25 cellular contexts compared by ENCODE assay signal in genomic region chr2:127567351-127567854, GRCh38. TPM values are rescaled to one million over a fixed set of nuclear protein-coding genes. Genes with fewer than 3 reads are reported as not detected.
DNase-seq lines count a peak whose midpoint lies in the region; TF ChIP-seq lines count a peak whose summit lies in the region.
"Had no signal": no experiment of that assay in that cellular context is flagged by ENCODE, and none has a peak within 500 bp of the region (broad histone marks: within the 10 kb centered on the region; RNA-seq: fewer than 3 reads in every experiment).

No MANE protein-coding gene starts in this region.

- peaks cover 2% of the 10 kb centered on the region for H3K36me3 Mint-ChIP-seq in osteocyte (ENCODE audit: unreplicated experiment)

- no peaks in the 10 kb centered on the region for H3K36me3 ChIP-seq in BLaER1
- H3K36me3 ChIP-seq: MG63, SJSA1 had no signal

- no peak overlapping the region for H3K9ac ChIP-seq in BLaER1

- no peaks in the 10 kb centered on the region for H3K9me3 Mint-ChIP-seq in osteocyte (ENCODE audit: unreplicated experiment)
- H3K9me3 Mint-ChIP-seq: CD4-positive, alpha-beta T cell had no signal

- no peaks in the 10 kb centered on the region for H4K20me1 ChIP-seq in BLaER1

- CTCF ChIA-PET in GM10248 (lab: Yijun Ruan, JAX), result interaction anchor here (0.9 to 2.1 kb wide), 9 partner anchors 8 to 121 kb away, joined by 3 to 7 read pairs (median 4); no protein-coding TSS in a partner anchor

- H3K9me3 ChIP-seq in BLaER1, result no peaks in the 10 kb centered on the region
- H3K9me3 ChIP-seq: MG63, SJSA1 had no signal

- no peak overlapping the region for H3K4me3 ChIP-seq in BLaER1
- H3K4me3 ChIP-seq: MG63, SJSA1 had no signal

- H3K4me2 ChIP-seq in BLaER1, result peak overlapping the region; percentile 26

- no peak overlapping the region for H3K27ac ChIP-seq in BLaER1
- H3K27ac ChIP-seq: SJSA1 had no signal

- H3K27me3 ChIP-seq in BLaER1, result no peaks in the 10 kb centered on the region
- H3K27me3 ChIP-seq: MG63, SJSA1 had no signal

- TF ChIP-seq CTCF in osteocyte (IDR thresholded peaks at IDR 0.05), result no peak
- no peak for TF ChIP-seq CTCF in GM10248 (IDR thresholded peaks at IDR 0.05; ENCODE audit: control extremely low read depth, extremely low read depth, low read depth, missing control alignments)

- H3K4me3 Mint-ChIP-seq in osteocyte (ENCODE audit: unreplicated experiment), result no peak overlapping the region
- H3K4me3 Mint-ChIP-seq: CD4-positive, alpha-beta T cell had no signal

- H3K27me3 Mint-ChIP-seq in osteocyte (ENCODE audit: unreplicated experiment), result peaks cover 4% of the 10 kb centered on the region
- H3K27me3 Mint-ChIP-seq: CD4-positive, alpha-beta T cell had no signal

- H3K4me1 ChIP-seq in BLaER1, result peaks cover 17% of the 10 kb centered on the region

- peak; percentile 33 for DNase-seq in activated CD8-positive, alpha-beta memory T cell treated with anti-CD3 and anti-CD28 coated beads, Interleukin-2, amount 50 U/mL, for 48 hours
- no peak for DNase-seq in activated CD8-positive, alpha-beta memory T cell treated with anti-CD3 and anti-CD28 coated beads, Interleukin-2, amount 50 U/mL, for 4 hours
- DNase-seq in ecto neural progenitor cell (ENCODE audit: low spot score), result peak; percentile 34
- DNase-seq in osteocyte (ENCODE audit: extremely low spot score, unreplicated experiment), result peak; percentile 48
- no peak for DNase-seq in DMS153 (lab: John Stamatoyannopoulos, UW)
- no peak for DNase-seq in GM10248 (ENCODE audit: extremely low spot score)
- no peak for DNase-seq in NCI-H510A (lab: John Stamatoyannopoulos, UW)
- DNase-seq: 8988T; ACHN; CD4-positive, alpha-beta T cell; HCEC 1CT; KG1; MG63; NCI-H1048; NCI-H1417; NCI-H1694; NCI-H2029 treated with DMSO at 0.1 percent for 48 hours; NCI-H446 treated with DMSO at 0.1 percent for 48 hours; NCI-H526 treated with DMSO at 0.1 percent for 48 hours; Right ventricle myocardium superior; RPMI8226 had no signal

- POLR2A ChIA-PET in GM10248 (lab: Yijun Ruan, JAX), result no interaction called here

- no peak overlapping the region for H3K27ac Mint-ChIP-seq in osteocyte (ENCODE audit: unreplicated experiment)
- H3K27ac Mint-ChIP-seq: CD4-positive, alpha-beta T cell had no signal

- H3K4me1 Mint-ChIP-seq in osteocyte (ENCODE audit: unreplicated experiment), result peaks cover 8% of the 10 kb centered on the region

RNA-seq across cellular contexts. Expression of gene MYO7B, which starts 31.9 kb away (rescaled TPM):
- not detected in 2 replicates for total RNA-seq in osteocyte
- total RNA-seq: G401, H1 had no signal

RNA-seq across cellular contexts. Expression of gene IWS1, which starts 41.1 kb away (rescaled TPM):
- 39.8 and 40.9 TPM in 2 replicates for total RNA-seq in osteocyte

Comparison
In these comparisons a context has a peak if more than half of its experiments do, and no peak if none do; other contexts are left out.
1. DNase-seq: peak in activated CD8-positive, alpha-beta memory T cell treated with anti-CD3 and anti-CD28 coated beads, Interleukin-2, amount 50 U/mL, for 48 hours (single experiment), ecto neural progenitor cell (single experiment) and osteocyte (single experiment); none in activated CD8-positive, alpha-beta memory T cell treated with anti-CD3 and anti-CD28 coated beads, Interleukin-2, amount 50 U/mL, for 4 hours (single experiment), DMS153 (single experiment), GM10248 (single experiment) and NCI-H510A (single experiment).